ENCODE assay signal across 16 cellular contexts in genomic region chr12:105573574-105573973, GRCh38.
DNase-seq lines count a peak whose midpoint lies in the region; ATAC-seq and TF ChIP-seq lines count a peak whose summit lies in the region.
"Had no signal": no experiment of that assay in that cellular context is flagged by ENCODE, and none has a peak within 500 bp of the region (broad histone marks: within the 10 kb centered on the region; RNA-seq: fewer than 3 reads in every experiment).

No MANE protein-coding gene starts in this region.

- no peak overlapping the region for H3K4me2 ChIP-seq in hepatocyte

- peaks cover 0 to 9% of the 10 kb centered on the region in 2 donors for H3K27me3 Mint-ChIP-seq in T-cell
- H3K27me3 Mint-ChIP-seq: CD4-positive, alpha-beta T cell had no signal

- H3K4me3 ChIP-seq in lower lobe of right lung (no peak overlapping the region), hepatocyte (no peak overlapping the region)
- H3K4me3 ChIP-seq: HAP-1 had no signal

- DNase-seq in Daoy (ENCODE audit: low read depth) (peak; percentile 39), RPMI7951 (ENCODE audit: low read depth) (peak; percentile 64), glomerular visceral epithelial cell (ENCODE audit: extremely low spot score) (peak; percentile 46), myocyte (ENCODE audit: low read depth) (peak; percentile 34), T-cell (no peak), lower lobe of right lung (no peak), hepatocyte (ENCODE audit: low spot score) (no peak)
- DNase-seq: 8988T; C1 segment of cervical spinal cord; Calu3; CD4-positive, alpha-beta T cell; DMS79; GDM1 had no signal

- no peak overlapping the region for H2AFZ ChIP-seq in hepatocyte

- CTCF ChIA-PET in T-cell (lab: Charles Lee) = no interaction called here

- no peaks in the 10 kb centered on the region for H4K20me1 ChIP-seq in hepatocyte (ENCODE audit: insufficient read depth, poor library complexity, severe bottlenecking)

- H3K4me1 ChIP-seq in lower lobe of right lung (no peaks in the 10 kb centered on the region), hepatocyte (ENCODE audit: insufficient read depth) (no peaks in the 10 kb centered on the region)
- H3K4me1 ChIP-seq: HAP-1 had no signal

- H3K9me3 ChIP-seq in lower lobe of right lung (no peaks in the 10 kb centered on the region), hepatocyte (ENCODE audit: low read depth) (no peaks in the 10 kb centered on the region)
- H3K9me3 ChIP-seq: HAP-1 had no signal

- H3K4me3 Mint-ChIP-seq in T-cell = no peak overlapping the region
- H3K4me3 Mint-ChIP-seq: B cell; CD4-positive, alpha-beta T cell had no signal

- intact Hi-C loops in lower lobe of right lung (cut with DNase I) = no loop called here

- H3K36me3 ChIP-seq in lower lobe of right lung (no peaks in the 10 kb centered on the region), hepatocyte (replicated peaks; ENCODE audit: insufficient read depth, low read depth) (no peaks in the 10 kb centered on the region)
- H3K36me3 ChIP-seq: HAP-1 had no signal

- H3K27ac ChIP-seq in lower lobe of right lung (no peak overlapping the region), hepatocyte (no peak overlapping the region)

- H3K79me2 ChIP-seq in hepatocyte = no peaks in the 10 kb centered on the region

- WGBS in hepatocyte (ENCODE audit: low lambda C conversion rate, missing lambda C conversion rate) = 78% methylated on average over 3 of the region's 3 CpGs

- no peak for TF ChIP-seq CTCF in lower lobe of right lung (IDR thresholded peaks at IDR 0.05)
- TF ChIP-seq CTCF in hepatocyte (IDR thresholded peaks at IDR 0.05; ENCODE audit: poor library complexity) = no peak

- no peaks in the 10 kb centered on the region for H3K27me3 ChIP-seq in lower lobe of right lung (ENCODE audit: low read depth)
- H3K27me3 ChIP-seq in hepatocyte = no peaks in the 10 kb centered on the region

- H3K9me3 Mint-ChIP-seq in T-cell = peaks cover 0 to 2% (median 0%) of the 10 kb centered on the region in 3 donors
- H3K9me3 Mint-ChIP-seq: CD4-positive, alpha-beta T cell had no signal

- ATAC-seq in T-cell (replicated peaks in 1 of 4) (no peak), lower lobe of right lung (no peak)
- ATAC-seq: HepG2 had no signal

- H3K36me3 Mint-ChIP-seq in T-cell = no peaks in the 10 kb centered on the region

- POLR2A ChIA-PET in T-cell (lab: Charles Lee) = no interaction called here

- H3K9me2 ChIP-seq in hepatocyte (replicated peaks; ENCODE audit: insufficient read depth) = no peaks in the 10 kb centered on the region

- H3K27ac Mint-ChIP-seq in T-cell = no peak overlapping the region
- H3K27ac Mint-ChIP-seq: B cell; CD4-positive, alpha-beta T cell had no signal

- H3K4me1 Mint-ChIP-seq in T-cell = no peaks in the 10 kb centered on the region
- H3K4me1 Mint-ChIP-seq: B cell had no signal

Comparison
In these comparisons a context has a peak if more than half of its experiments do, and no peak if none do; other contexts are left out.
1. DNase-seq: peak in Daoy (single experiment), RPMI7951 (single experiment), glomerular visceral epithelial cell (single experiment) and myocyte (single experiment); none in T-cell (0 of 34), lower lobe of right lung (single experiment) and hepatocyte (single experiment).